1 cellular context compared by ENCODE assay signal in the genomic region with DNA sequence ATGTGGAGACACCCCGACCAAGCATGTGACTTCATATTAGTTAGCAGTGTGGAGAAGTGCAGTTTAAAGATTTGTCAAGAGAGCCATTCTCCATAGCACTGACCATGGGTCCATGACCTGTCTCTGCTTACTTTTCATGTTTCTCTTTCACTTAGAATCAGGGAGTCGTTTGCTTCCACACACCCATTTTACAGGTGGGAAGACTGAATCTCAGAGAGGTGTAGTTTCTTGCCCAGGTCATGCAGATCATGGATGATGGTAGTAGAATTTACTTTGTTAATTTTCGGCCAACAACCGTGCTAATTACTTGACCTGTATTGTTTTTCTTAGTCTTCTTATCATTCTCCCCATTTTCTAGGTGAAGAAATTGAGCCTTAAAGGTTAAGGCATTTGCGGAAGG.
TF ChIP-seq lines count a peak whose summit lies in the region.

No MANE protein-coding gene starts in this region.

TF ChIP-seq in IMR-90, 13 proteins besides CTCF, POLR2A, EP300 and RAD21 (continued from another document):
- TF ChIP-seq CEBPB (IDR thresholded peaks at IDR 0.05; ENCODE audit: low read depth, low read length) (no peak), CHD1 (IDR thresholded peaks at IDR 0.05; ENCODE audit: low read depth, low read length) (no peak), MAZ (IDR thresholded peaks at IDR 0.05; ENCODE audit: borderline replicate concordance, low read depth, low read length) (no peak)
- TF ChIP-seq, protein P1, sequence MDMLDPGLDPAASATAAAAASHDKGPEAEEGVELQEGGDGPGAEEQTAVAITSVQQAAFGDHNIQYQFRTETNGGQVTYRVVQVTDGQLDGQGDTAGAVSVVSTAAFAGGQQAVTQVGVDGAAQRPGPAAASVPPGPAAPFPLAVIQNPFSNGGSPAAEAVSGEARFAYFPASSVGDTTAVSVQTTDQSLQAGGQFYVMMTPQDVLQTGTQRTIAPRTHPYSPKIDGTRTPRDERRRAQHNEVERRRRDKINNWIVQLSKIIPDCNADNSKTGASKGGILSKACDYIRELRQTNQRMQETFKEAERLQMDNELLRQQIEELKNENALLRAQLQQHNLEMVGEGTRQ (IDR thresholded peaks at IDR 0.05; ENCODE audit: low read depth, low read length), result no peak
TF ChIP-seq in IMR-90: peak in this region for 0.
